Comparison of ENCODE assay signal across 1 cellular context in the genomic region with DNA sequence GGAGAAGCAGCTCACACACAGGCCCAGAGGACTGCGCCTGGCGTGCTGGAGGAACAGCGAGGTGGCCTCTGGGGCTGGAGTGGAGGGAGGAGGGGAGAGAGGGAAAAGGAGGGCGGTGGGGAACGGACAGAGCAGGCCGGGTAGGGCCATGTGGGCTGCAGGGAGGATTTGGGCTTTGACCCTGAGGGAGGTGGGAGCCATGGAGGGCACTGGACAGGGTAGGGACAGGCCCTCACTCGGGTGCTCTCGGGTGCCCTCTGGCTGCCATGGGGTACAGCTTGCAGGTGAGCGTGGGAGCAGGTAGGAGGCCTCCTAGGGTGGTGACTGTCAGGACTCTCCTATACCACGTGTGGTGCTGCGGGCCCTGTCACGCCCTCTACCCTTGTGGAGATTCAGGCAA.
TF ChIP-seq lines count a peak whose summit lies in the region.

No MANE protein-coding gene starts in this region.

TF ChIP-seq in WTC11, 78 proteins besides CTCF, POLR2A, EP300 and RAD21 (continued from another document):
- TF ChIP-seq FOXP4 (CRISPR knock-in tag; IDR thresholded peaks at IDR 0.05) (no peak), ZNF232 (CRISPR knock-in tag; IDR thresholded peaks at IDR 0.05) (no peak), FOXK1 (CRISPR knock-in tag; IDR thresholded peaks at IDR 0.05) (no peak), NR1H2 (CRISPR knock-in tag; IDR thresholded peaks at IDR 0.05) (no peak), TP53 (CRISPR knock-in tag; IDR thresholded peaks at IDR 0.05) (no peak)
- TF ChIP-seq, protein P1, sequence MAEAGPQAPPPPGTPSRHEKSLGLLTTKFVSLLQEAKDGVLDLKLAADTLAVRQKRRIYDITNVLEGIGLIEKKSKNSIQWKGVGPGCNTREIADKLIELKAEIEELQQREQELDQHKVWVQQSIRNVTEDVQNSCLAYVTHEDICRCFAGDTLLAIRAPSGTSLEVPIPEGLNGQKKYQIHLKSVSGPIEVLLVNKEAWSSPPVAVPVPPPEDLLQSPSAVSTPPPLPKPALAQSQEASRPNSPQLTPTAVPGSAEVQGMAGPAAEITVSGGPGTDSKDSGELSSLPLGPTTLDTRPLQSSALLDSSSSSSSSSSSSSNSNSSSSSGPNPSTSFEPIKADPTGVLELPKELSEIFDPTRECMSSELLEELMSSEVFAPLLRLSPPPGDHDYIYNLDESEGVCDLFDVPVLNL (CRISPR knock-in tag; IDR thresholded peaks at IDR 0.05; ENCODE audit: borderline replicate concordance, low read depth), result no peak
- TF ChIP-seq, protein P2, sequence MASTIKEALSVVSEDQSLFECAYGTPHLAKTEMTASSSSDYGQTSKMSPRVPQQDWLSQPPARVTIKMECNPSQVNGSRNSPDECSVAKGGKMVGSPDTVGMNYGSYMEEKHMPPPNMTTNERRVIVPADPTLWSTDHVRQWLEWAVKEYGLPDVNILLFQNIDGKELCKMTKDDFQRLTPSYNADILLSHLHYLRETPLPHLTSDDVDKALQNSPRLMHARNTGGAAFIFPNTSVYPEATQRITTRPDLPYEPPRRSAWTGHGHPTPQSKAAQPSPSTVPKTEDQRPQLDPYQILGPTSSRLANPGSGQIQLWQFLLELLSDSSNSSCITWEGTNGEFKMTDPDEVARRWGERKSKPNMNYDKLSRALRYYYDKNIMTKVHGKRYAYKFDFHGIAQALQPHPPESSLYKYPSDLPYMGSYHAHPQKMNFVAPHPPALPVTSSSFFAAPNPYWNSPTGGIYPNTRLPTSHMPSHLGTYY (CRISPR knock-in tag; IDR thresholded peaks at IDR 0.05), result no peak
TF ChIP-seq in WTC11: peak in this region for 0.
